Comparison of ENCODE assay signal across 1 cellular context in the genomic region with DNA sequence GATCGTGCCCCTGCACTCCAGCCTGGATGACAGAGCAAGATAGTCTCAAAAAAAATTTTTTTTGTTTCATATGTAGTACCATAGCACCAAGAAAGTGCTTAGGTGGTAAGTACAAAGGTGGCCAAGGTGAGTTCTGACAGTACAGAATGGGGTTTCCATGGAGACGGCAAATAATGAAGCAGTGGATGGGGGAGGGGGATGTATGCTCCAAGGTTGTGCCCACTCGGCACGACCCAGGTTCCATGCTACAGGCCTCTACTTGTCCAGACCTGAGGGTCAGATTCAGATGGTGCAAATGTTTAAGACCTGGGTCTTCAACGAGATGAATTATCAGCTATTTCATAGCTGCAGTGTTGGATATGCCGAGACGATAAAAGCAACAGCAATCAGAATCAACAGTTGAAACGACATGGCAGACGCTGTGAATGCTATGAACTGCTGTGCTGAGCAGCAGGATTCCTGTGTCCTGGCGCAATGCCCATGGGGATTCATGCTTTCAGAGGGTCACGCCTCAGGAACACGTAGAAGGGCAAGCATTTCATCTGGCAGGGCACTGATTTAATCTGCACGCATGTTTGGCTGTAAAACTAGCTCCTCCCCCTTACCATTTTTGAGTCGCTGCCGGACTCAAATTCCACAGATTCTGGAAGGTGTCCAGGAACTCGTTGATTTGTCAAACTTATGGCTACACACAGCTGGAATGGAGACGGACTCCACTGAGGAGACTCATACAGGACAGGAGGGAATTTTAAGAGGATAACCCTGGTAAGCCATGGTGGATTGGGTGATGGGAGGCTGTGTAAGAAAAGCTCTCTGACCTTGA.
TF ChIP-seq lines count a peak whose summit lies in the region.

No MANE protein-coding gene starts in this region.

TF ChIP-seq in IMR-90, 13 proteins besides CTCF, POLR2A, EP300 and RAD21:
- peak; percentile 62 for TF ChIP-seq FOS (IDR thresholded peaks at IDR 0.05; ENCODE audit: low read depth, low read length)
- no peak for TF ChIP-seq SMC3 (IDR thresholded peaks at IDR 0.05; ENCODE audit: low read depth, low read length)
- TF ChIP-seq RCOR1 (IDR thresholded peaks at IDR 0.05; ENCODE audit: insufficient replicate concordance, low read length): peak; percentile 28
- peak; percentile 63; the same call in 1 of the 2 replicates for TF ChIP-seq MXI1 (IDR thresholded peaks at IDR 0.05; ENCODE audit: borderline replicate concordance, low read depth, low read length)
- no peak for TF ChIP-seq MAZ (IDR thresholded peaks at IDR 0.05; ENCODE audit: borderline replicate concordance, low read depth, low read length)
- TF ChIP-seq BHLHE40 (IDR thresholded peaks at IDR 0.05; ENCODE audit: low read depth, low read length): peak; percentile 86
- peak; percentile 66 for TF ChIP-seq MAFK (IDR thresholded peaks at IDR 0.05; ENCODE audit: low read depth, low read length)
- TF ChIP-seq CHD1 (IDR thresholded peaks at IDR 0.05; ENCODE audit: low read depth, low read length): no peak
- no peak for TF ChIP-seq ELK1 (IDR thresholded peaks at IDR 0.05; ENCODE audit: borderline replicate concordance, low read depth, low read length)
- TF ChIP-seq USF2 (IDR thresholded peaks at IDR 0.05; ENCODE audit: low read depth, low read length): no peak
- peak; percentile 25; the same call in 1 of the 2 replicates for TF ChIP-seq NFE2L2 (IDR thresholded peaks at IDR 0.05; ENCODE audit: low read depth, low read length)
- TF ChIP-seq CEBPB (IDR thresholded peaks at IDR 0.05; ENCODE audit: low read depth, low read length): peak; percentile 60; the same call in 1 of the 2 replicates
- TF ChIP-seq RFX5 (IDR thresholded peaks at IDR 0.05; ENCODE audit: low read depth, low read length): no peak
TF ChIP-seq in IMR-90: peak in this region for 7.
